ENCODE assay signal across 8 cellular contexts in the genomic region with DNA sequence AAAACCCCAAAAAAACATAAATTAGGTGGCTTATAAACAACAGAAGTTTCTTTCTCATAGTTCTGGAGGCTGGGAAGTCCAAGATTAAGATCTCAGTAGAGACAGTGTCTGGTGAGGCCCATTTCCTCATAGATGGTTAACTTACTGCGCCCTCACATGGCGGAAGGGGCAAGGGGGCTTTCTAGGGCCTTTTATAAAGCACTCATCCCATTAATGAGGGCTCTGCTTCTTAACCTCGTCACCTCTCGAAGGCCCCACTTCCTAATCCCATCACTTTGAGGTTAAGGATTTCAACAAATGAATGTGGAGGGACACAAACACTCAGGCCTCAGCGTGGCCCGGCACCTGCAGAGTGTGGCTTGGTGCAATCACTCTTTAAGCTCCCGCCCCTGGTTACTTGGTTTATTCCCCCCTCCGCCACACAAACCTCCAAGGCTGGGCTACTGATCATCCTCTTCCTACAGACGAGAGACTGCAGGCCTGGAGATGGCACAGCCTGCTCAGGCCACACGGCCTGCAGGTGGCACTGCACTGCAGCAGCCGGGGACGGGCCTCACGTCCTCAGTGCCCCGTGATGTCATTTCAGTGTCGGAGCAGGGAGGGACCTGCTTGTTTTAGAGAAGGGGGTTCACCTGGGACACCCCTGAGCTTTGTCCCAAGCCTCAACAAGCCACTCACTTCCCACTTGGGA.
DNase-seq lines count a peak whose midpoint lies in the region; TF ChIP-seq lines count a peak whose summit lies in the region.
"Not testable (repeated sequence)": the region's sequence is repeated elsewhere in the genome, so short reads cannot be mapped to it uniquely, and the experiment has no call there.

No MANE protein-coding gene starts in this region.

- not testable (repeated sequence) for H3K9me3 ChIP-seq in PC-9 (ENCODE audit: insufficient read depth, low read depth); endocrine pancreas (ENCODE audit: control insufficient read depth, low read length); prostate gland

- H3K79me2 ChIP-seq in PC-9 (ENCODE audit: low read depth) = not testable (repeated sequence)

- H3K4me3 Mint-ChIP-seq in activated T-cell treated with anti-CD3 and anti-CD28 coated beads, Interleukin-2, amount 50 U/mL, for 24 hours = not testable (repeated sequence)
- peak overlapping the region; percentile 65 for H3K4me3 Mint-ChIP-seq in type B pancreatic cell

- not testable (repeated sequence) for H3K9me3 Mint-ChIP-seq in activated T-cell treated with anti-CD3 and anti-CD28 coated beads, Interleukin-2, amount 50 U/mL, for 24 hours; type B pancreatic cell

- POLR2A ChIA-PET in PC-9 (lab: Charles Lee; ENCODE audit: unreplicated experiment) = not testable (repeated sequence)

- H4K20me1 ChIP-seq in PC-9 (ENCODE audit: insufficient read depth) = not testable (repeated sequence)

- DNase-seq in Daoy (ENCODE audit: low read depth) (peak; percentile 65), M059J (ENCODE audit: low read depth) (peak; percentile 46), PC-9 (peak in 1 of 2 experiments; percentile 64), prostate gland (ENCODE audit: low spot score) (peak; percentile 51), type B pancreatic cell (ENCODE audit: extremely low spot score, unreplicated experiment) (peak; percentile 74)
- DNase-seq in activated T-cell treated with anti-CD3 and anti-CD28 coated beads, Interleukin-2, amount 50 U/mL, for 24 hours = peak; percentile 50
- DNase-seq in kidney epithelial cell (ENCODE audit: low read depth) = not testable (repeated sequence)

- H3K9me2 ChIP-seq in PC-9 (ENCODE audit: insufficient read depth) = not testable (repeated sequence)

- intact Hi-C loops in PC-9 (cut with micrococcal nuclease; ENCODE audit: unreplicated experiment) (loop anchor here (5.0 to 10.0 kb wide), 2 partner anchors 138 to 191 kb away; a partner anchor contains a TSS), prostate gland (cut with DNase I) (loop anchor here (2.0 kb wide), 1 partner anchor 243 kb away; no protein-coding TSS in a partner anchor)

- H3K36me3 ChIP-seq in PC-9 (ENCODE audit: low read depth); endocrine pancreas (ENCODE audit: control insufficient read depth, insufficient read depth, low read length); kidney epithelial cell (ENCODE audit: control insufficient read depth, insufficient read depth, low read length); prostate gland: not testable (repeated sequence)

- not testable (repeated sequence) for H3F3A ChIP-seq in PC-9 (ENCODE audit: insufficient read depth, low read depth)

- H3K27me3 Mint-ChIP-seq in activated T-cell treated with anti-CD3 and anti-CD28 coated beads, Interleukin-2, amount 50 U/mL, for 24 hours; type B pancreatic cell: not testable (repeated sequence)

- not testable (repeated sequence) for H3K4me3 ChIP-seq in PC-9; endocrine pancreas (ENCODE audit: control insufficient read depth, insufficient read depth, low read length); kidney epithelial cell (ENCODE audit: low read depth, low read length); prostate gland

- peak; percentile 75 for TF ChIP-seq CTCF in PC-9 (conservative IDR thresholded peaks at IDR 0.05)
- TF ChIP-seq CTCF in kidney epithelial cell (IDR thresholded peaks at IDR 0.05; ENCODE audit: insufficient read depth, low read length, poor library complexity, severe bottlenecking) = peak; percentile 64
- peak; percentile 39 to 86 (median 72) for TF ChIP-seq CTCF in prostate gland (IDR thresholded peaks at IDR 0.05)
- TF ChIP-seq CTCF in type B pancreatic cell (conservative IDR thresholded peaks at IDR 0.05) = peak; percentile 78

- H3K4me1 Mint-ChIP-seq in activated T-cell treated with anti-CD3 and anti-CD28 coated beads, Interleukin-2, amount 50 U/mL, for 24 hours (ENCODE audit: low read depth) = not testable (repeated sequence)
- peaks cover 13% of the 10 kb centered on the region for H3K4me1 Mint-ChIP-seq in type B pancreatic cell (ENCODE audit: unreplicated experiment)

- CTCF ChIA-PET in PC-9 (lab: Charles Lee) = not testable (repeated sequence)

- not testable (repeated sequence) for H3K27ac Mint-ChIP-seq in activated T-cell treated with anti-CD3 and anti-CD28 coated beads, Interleukin-2, amount 50 U/mL, for 24 hours
- H3K27ac Mint-ChIP-seq in type B pancreatic cell = peak overlapping the region; percentile 89

- H3K27me3 ChIP-seq in PC-9 (ENCODE audit: insufficient read depth, low read depth); endocrine pancreas (ENCODE audit: control insufficient read depth, insufficient read depth, low read length); kidney epithelial cell (ENCODE audit: control insufficient read depth, insufficient read depth, low read length); prostate gland (replicated peaks; ENCODE audit: insufficient read depth): not testable (repeated sequence)

- not testable (repeated sequence) for H3K4me1 ChIP-seq in PC-9 (replicated peaks; ENCODE audit: insufficient read depth); endocrine pancreas (ENCODE audit: control insufficient read depth, insufficient read depth, low read length); prostate gland (replicated peaks)

- not testable (repeated sequence) for BruUV-seq in PC-9 (replicated peaks; lab: Mats Ljungman, UMichigan)

- H3K9ac ChIP-seq in endocrine pancreas (ENCODE audit: control insufficient read depth, insufficient read depth, low read length) = peak overlapping the region; percentile 90

- 33% methylated on average over 15 of the region's 15 CpGs for WGBS in prostate gland

- not testable (repeated sequence) for H2AFZ ChIP-seq in PC-9

- not testable (repeated sequence) for H3K4me2 ChIP-seq in PC-9

- H3K27ac ChIP-seq in PC-9, prostate gland: not testable (repeated sequence)

- not testable (repeated sequence) for H3K36me3 Mint-ChIP-seq in activated T-cell treated with anti-CD3 and anti-CD28 coated beads, Interleukin-2, amount 50 U/mL, for 24 hours (ENCODE audit: low read depth); type B pancreatic cell

- not testable (repeated sequence) for TF ChIP-seq POLR2A in prostate gland (IDR thresholded peaks at IDR 0.05)
